Comparison of ENCODE assay signal across 3 cellular contexts in the genomic region with DNA sequence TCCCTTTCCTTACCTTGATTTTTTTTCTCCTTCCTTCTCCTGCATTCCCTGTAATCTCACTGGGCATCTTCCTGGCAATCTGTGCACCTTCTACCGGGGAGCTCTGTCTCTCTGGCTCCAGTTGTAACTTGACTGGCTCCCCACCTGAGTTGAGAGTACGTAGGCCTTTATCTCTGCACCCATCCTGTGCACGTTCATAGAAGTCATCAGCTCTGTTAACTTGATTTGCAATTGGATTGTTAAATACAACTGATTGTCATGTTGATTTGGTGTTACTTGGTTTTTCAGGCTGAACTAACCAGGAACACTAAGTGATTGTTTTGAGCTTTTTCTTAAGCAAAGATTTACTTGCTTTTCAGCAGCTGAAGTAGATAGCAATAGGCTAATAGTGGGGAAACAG.
TF ChIP-seq lines count a peak whose summit lies in the region.

No MANE protein-coding gene starts in this region.

TF ChIP-seq in H1, 55 proteins besides CTCF, POLR2A, EP300 and RAD21 (continues in another document):
- no peak for TF ChIP-seq SAP30 (IDR thresholded peaks at IDR 0.05; ENCODE audit: insufficient read depth, insufficient replicate concordance, low read length)
- TF ChIP-seq KDM1A (IDR thresholded peaks at IDR 0.05; ENCODE audit: borderline replicate concordance, low read length): no peak
- no peak for TF ChIP-seq SIN3A (conservative IDR thresholded peaks at IDR 0.05 in 1 of 2, IDR thresholded peaks at IDR 0.05 in 1 of 2; ENCODE audit: low read depth in 1 of 2, low read length in 2 of 2)

TF ChIP-seq in SK-N-SH treated with all-trans-retinoic acid at 6 μM for 48 hours, 23 proteins besides CTCF, POLR2A, EP300 and RAD21:
- TF ChIP-seq, protein P1, sequence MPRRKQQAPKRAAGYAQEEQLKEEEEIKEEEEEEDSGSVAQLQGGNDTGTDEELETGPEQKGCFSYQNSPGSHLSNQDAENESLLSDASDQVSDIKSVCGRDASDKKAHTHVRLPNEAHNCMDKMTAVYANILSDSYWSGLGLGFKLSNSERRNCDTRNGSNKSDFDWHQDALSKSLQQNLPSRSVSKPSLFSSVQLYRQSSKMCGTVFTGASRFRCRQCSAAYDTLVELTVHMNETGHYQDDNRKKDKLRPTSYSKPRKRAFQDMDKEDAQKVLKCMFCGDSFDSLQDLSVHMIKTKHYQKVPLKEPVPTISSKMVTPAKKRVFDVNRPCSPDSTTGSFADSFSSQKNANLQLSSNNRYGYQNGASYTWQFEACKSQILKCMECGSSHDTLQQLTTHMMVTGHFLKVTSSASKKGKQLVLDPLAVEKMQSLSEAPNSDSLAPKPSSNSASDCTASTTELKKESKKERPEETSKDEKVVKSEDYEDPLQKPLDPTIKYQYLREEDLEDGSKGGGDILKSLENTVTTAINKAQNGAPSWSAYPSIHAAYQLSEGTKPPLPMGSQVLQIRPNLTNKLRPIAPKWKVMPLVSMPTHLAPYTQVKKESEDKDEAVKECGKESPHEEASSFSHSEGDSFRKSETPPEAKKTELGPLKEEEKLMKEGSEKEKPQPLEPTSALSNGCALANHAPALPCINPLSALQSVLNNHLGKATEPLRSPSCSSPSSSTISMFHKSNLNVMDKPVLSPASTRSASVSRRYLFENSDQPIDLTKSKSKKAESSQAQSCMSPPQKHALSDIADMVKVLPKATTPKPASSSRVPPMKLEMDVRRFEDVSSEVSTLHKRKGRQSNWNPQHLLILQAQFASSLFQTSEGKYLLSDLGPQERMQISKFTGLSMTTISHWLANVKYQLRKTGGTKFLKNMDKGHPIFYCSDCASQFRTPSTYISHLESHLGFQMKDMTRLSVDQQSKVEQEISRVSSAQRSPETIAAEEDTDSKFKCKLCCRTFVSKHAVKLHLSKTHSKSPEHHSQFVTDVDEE (CRISPR knock-in tag; IDR thresholded peaks at IDR 0.05): no peak
- TF ChIP-seq ZFP3 (CRISPR knock-in tag; IDR thresholded peaks at IDR 0.05): no peak
- TF ChIP-seq, protein P2, sequence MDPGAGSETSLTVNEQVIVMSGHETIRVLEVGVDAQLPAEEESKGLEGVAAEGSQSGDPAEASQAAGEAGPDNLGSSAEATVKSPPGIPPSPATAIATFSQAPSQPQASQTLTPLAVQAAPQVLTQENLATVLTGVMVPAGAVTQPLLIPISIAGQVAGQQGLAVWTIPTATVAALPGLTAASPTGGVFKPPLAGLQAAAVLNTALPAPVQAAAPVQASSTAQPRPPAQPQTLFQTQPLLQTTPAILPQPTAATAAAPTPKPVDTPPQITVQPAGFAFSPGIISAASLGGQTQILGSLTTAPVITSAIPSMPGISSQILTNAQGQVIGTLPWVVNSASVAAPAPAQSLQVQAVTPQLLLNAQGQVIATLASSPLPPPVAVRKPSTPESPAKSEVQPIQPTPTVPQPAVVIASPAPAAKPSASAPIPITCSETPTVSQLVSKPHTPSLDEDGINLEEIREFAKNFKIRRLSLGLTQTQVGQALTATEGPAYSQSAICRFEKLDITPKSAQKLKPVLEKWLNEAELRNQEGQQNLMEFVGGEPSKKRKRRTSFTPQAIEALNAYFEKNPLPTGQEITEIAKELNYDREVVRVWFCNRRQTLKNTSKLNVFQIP (CRISPR knock-in tag; IDR thresholded peaks at IDR 0.05; ENCODE audit: borderline replicate concordance, low read depth): no peak
- TF ChIP-seq TCF4 (CRISPR knock-in tag; IDR thresholded peaks at IDR 0.05; ENCODE audit: borderline replicate concordance): no peak
- TF ChIP-seq GLIS3 (CRISPR knock-in tag; IDR thresholded peaks at IDR 0.05): no peak
- TF ChIP-seq, protein P3, sequence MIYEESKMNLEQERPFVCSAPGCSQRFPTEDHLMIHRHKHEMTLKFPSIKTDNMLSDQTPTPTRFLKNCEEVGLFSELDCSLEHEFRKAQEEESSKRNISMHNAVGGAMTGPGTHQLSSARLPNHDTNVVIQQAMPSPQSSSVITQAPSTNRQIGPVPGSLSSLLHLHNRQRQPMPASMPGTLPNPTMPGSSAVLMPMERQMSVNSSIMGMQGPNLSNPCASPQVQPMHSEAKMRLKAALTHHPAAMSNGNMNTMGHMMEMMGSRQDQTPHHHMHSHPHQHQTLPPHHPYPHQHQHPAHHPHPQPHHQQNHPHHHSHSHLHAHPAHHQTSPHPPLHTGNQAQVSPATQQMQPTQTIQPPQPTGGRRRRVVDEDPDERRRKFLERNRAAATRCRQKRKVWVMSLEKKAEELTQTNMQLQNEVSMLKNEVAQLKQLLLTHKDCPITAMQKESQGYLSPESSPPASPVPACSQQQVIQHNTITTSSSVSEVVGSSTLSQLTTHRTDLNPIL (CRISPR knock-in tag; IDR thresholded peaks at IDR 0.05; ENCODE audit: low read depth): no peak
- no peak for TF ChIP-seq CSDC2 (CRISPR knock-in tag; IDR thresholded peaks at IDR 0.05)
- TF ChIP-seq ISL1 (CRISPR knock-in tag; IDR thresholded peaks at IDR 0.05): no peak
- no peak for TF ChIP-seq TOX (CRISPR knock-in tag; IDR thresholded peaks at IDR 0.05; ENCODE audit: borderline replicate concordance)
- no peak for TF ChIP-seq BACH2 (CRISPR knock-in tag; IDR thresholded peaks at IDR 0.05; ENCODE audit: borderline replicate concordance)
- TF ChIP-seq ZFP30 (CRISPR knock-in tag; IDR thresholded peaks at IDR 0.05): no peak
- no peak for TF ChIP-seq ZNF70 (CRISPR knock-in tag; IDR thresholded peaks at IDR 0.05)
- no peak for TF ChIP-seq PPARA (CRISPR knock-in tag; IDR thresholded peaks at IDR 0.05; ENCODE audit: borderline replicate concordance)
- TF ChIP-seq, protein P4, sequence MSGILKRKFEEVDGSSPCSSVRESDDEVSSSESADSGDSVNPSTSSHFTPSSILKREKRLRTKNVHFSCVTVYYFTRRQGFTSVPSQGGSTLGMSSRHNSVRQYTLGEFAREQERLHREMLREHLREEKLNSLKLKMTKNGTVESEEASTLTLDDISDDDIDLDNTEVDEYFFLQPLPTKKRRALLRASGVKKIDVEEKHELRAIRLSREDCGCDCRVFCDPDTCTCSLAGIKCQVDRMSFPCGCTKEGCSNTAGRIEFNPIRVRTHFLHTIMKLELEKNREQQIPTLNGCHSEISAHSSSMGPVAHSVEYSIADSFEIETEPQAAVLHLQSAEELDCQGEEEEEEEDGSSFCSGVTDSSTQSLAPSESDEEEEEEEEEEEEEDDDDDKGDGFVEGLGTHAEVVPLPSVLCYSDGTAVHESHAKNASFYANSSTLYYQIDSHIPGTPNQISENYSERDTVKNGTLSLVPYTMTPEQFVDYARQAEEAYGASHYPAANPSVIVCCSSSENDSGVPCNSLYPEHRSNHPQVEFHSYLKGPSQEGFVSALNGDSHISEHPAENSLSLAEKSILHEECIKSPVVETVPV (CRISPR knock-in tag; IDR thresholded peaks at IDR 0.05): no peak
- TF ChIP-seq ARNTL (CRISPR knock-in tag; IDR thresholded peaks at IDR 0.05; ENCODE audit: borderline replicate concordance, low read depth): no peak
- TF ChIP-seq RARB (CRISPR knock-in tag; IDR thresholded peaks at IDR 0.05): no peak
- TF ChIP-seq ZNF8 (CRISPR knock-in tag; IDR thresholded peaks at IDR 0.05): no peak
- TF ChIP-seq ESRRG (CRISPR knock-in tag; IDR thresholded peaks at IDR 0.05): no peak
- no peak for TF ChIP-seq OSR1 (CRISPR knock-in tag; IDR thresholded peaks at IDR 0.05)

TF ChIP-seq in HepG2, 621 proteins besides CTCF, POLR2A, EP300 and RAD21:
- TF ChIP-seq ZNF781 (CRISPR knock-in tag; IDR thresholded peaks at IDR 0.05; ENCODE audit: borderline replicate concordance, not compliant biosample characterization) (no peak), ZBTB38 (CRISPR knock-in tag; IDR thresholded peaks at IDR 0.05) (no peak), NR2F6 (IDR thresholded peaks at IDR 0.05) (no peak), NR2F6 (CRISPR knock-in tag; IDR thresholded peaks at IDR 0.05) (no peak), MAFF (IDR thresholded peaks at IDR 0.05; ENCODE audit: low read depth, low read length) (no peak), MLLT10 (CRISPR knock-in tag; IDR thresholded peaks at IDR 0.05) (no peak)
- TF ChIP-seq, protein P5, sequence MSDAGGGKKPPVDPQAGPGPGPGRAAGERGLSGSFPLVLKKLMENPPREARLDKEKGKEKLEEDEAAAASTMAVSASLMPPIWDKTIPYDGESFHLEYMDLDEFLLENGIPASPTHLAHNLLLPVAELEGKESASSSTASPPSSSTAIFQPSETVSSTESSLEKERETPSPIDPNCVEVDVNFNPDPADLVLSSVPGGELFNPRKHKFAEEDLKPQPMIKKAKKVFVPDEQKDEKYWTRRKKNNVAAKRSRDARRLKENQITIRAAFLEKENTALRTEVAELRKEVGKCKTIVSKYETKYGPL (CRISPR knock-in tag; IDR thresholded peaks at IDR 0.05): no peak
